In genomic region chr7:117728858-117729257, GRCh38 we compare ENCODE assay signal across 10 cellular contexts.
A peak's percentile ranks its signal among the peaks of the same experiment; 100 is the strongest.
DNase-seq lines count a peak whose midpoint lies in the region; ATAC-seq and TF ChIP-seq lines count a peak whose summit lies in the region.
"Had no signal": no experiment of that assay in that cellular context is flagged by ENCODE, and none has a peak within 500 bp of the region (broad histone marks: within the 10 kb centered on the region; RNA-seq: fewer than 3 reads in every experiment).

No MANE protein-coding gene starts in this region.

- no peaks in the 10 kb centered on the region for H3K27me3 Mint-ChIP-seq in progenitor cell of endocrine pancreas

- TF ChIP-seq CTCF in progenitor cell of endocrine pancreas (IDR thresholded peaks at IDR 0.05; ENCODE audit: unreplicated experiment): no peak

- ATAC-seq in GM19043 (IDR thresholded peaks at IDR 0.05; ENCODE audit: low read depth, unreplicated experiment) (peak; percentile 43), HG03060 (IDR thresholded peaks at IDR 0.05; ENCODE audit: low read depth, unreplicated experiment) (peak; percentile 44), GM18505 (IDR thresholded peaks at IDR 0.05; ENCODE audit: unreplicated experiment) (no peak)

- no peak overlapping the region for H3K27ac Mint-ChIP-seq in progenitor cell of endocrine pancreas
- H3K27ac Mint-ChIP-seq: naive B cell had no signal

- H3K36me3 Mint-ChIP-seq in progenitor cell of endocrine pancreas (ENCODE audit: insufficient read depth): peaks cover 3% of the 10 kb centered on the region
- H3K36me3 Mint-ChIP-seq: naive B cell had no signal

- no peak overlapping the region for H3K4me3 Mint-ChIP-seq in progenitor cell of endocrine pancreas (ENCODE audit: low read depth)
- H3K4me3 Mint-ChIP-seq: naive B cell had no signal

- peak in 34 of 56 donors; percentile 7 to 76 (median 34) for DNase-seq in amygdala (lab: John Stamatoyannopoulos, UW)
- DNase-seq in occipital lobe (lab: John Stamatoyannopoulos, UW): peak; percentile 4
- no peak for DNase-seq in progenitor cell of endocrine pancreas (ENCODE audit: low spot score, unreplicated experiment)
- DNase-seq in SHP77 treated with DMSO at 0.1 percent for 48 hours (lab: John Stamatoyannopoulos, UW): no peak
- DNase-seq in stimulated activated naive CD4-positive, alpha-beta T cell treated with Interleukin-2 at 50 U/mL for 16 hours (lab: John Stamatoyannopoulos, UW): no peak
- DNase-seq: naive B cell, SW 1271 had no signal

- TF ChIP-seq POLR2A in GM18505 (IDR thresholded peaks at IDR 0.05; ENCODE audit: borderline replicate concordance, extremely low read depth, insufficient read depth, insufficient read length): no peak

- no peaks in the 10 kb centered on the region for H3K9me3 Mint-ChIP-seq in progenitor cell of endocrine pancreas (ENCODE audit: low read depth)
- H3K9me3 Mint-ChIP-seq: naive B cell had no signal

- H3K4me1 Mint-ChIP-seq in progenitor cell of endocrine pancreas (ENCODE audit: low read depth): peaks cover 4% of the 10 kb centered on the region
- H3K4me1 Mint-ChIP-seq: naive B cell had no signal

Comparison
In these comparisons a context has a peak if more than half of its experiments do, and no peak if none do; other contexts are left out.
1. DNase-seq: peak in amygdala (34 of 56) and occipital lobe (single experiment); none in progenitor cell of endocrine pancreas (single experiment), SHP77 treated with DMSO at 0.1 percent for 48 hours (single experiment) and stimulated activated naive CD4-positive, alpha-beta T cell treated with Interleukin-2 at 50 U/mL for 16 hours (single experiment).